16 cellular contexts compared by ENCODE assay signal in the genomic region with DNA sequence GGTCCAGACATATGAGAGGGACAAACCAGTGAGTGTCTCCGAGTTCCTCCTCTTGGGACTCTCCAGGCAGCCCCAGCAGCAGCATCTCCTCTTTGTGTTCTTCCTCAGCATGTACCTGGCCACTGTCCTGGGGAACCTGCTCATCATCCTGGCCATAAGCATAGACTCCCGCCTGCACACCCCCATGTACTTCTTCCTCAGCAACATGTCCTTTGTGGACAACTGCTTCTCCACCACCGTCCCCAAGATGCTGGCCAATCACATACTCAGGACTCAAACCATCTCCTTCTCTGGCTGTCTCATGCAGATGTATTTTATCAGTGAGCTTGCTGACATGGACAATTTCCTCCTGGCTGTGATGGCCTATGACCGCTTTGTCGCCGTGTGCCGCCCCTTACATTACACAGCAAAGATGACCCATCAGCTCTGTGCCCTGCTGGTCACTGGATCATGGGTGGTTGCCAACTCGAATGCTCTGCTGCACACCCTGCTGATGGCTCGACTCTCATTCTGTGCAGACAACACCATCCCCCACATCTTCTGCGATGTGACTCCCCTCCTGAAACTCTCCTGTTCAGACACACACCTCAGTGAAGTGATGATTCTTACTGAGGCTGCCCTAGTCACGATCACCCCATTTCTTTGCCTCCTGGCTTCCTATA. TPM values are rescaled to one million over a fixed set of nuclear protein-coding genes. Genes with fewer than 3 reads are reported as not detected.
DNase-seq lines count a peak whose midpoint lies in the region; ATAC-seq and TF ChIP-seq lines count a peak whose summit lies in the region.
"Had no signal": no experiment of that assay in that cellular context is flagged by ENCODE, and none has a peak within 500 bp of the region (broad histone marks: within the 10 kb centered on the region; RNA-seq: fewer than 3 reads in every experiment).

No MANE protein-coding gene starts in this region.

- peak overlapping the region in 1 of 2 experiments; percentile 21; a peak in 1 of 4 replicates for H3K4me3 ChIP-seq in DND-41 (ENCODE audit: low read depth in 1 of 2, low read length in 2 of 2)
- peak overlapping the region; percentile 31 for H3K4me3 ChIP-seq in OCI-LY7 (ENCODE audit: low read depth, low read length, poor library complexity, severe bottlenecking)
- peak overlapping the region in 1 of 2 experiments; percentile 24 for H3K4me3 ChIP-seq in neutrophil (ENCODE audit: low read depth in 1 of 2, low read length in 1 of 2)
- H3K4me3 ChIP-seq: GM23248, PC-9, sigmoid colon had no signal

- CTCF ChIA-PET in OCI-LY7 (lab: Charles Lee; ENCODE audit: unreplicated experiment) = no interaction called here

- peak overlapping the region; percentile 78 for H3K4me3 Mint-ChIP-seq in activated T-helper 17 cell treated with anti-CD3 and anti-CD28 coated beads, Interleukin-2, amount 50 U/mL, for 72 hours
- H3K4me3 Mint-ChIP-seq: neural crest cell had no signal

- peaks cover 15% of the 10 kb centered on the region for H3K9me3 Mint-ChIP-seq in activated T-helper 17 cell treated with anti-CD3 and anti-CD28 coated beads, Interleukin-2, amount 50 U/mL, for 72 hours

- peaks cover 16% of the 10 kb centered on the region for H3K36me3 Mint-ChIP-seq in activated T-helper 17 cell treated with anti-CD3 and anti-CD28 coated beads, Interleukin-2, amount 50 U/mL, for 72 hours (ENCODE audit: low read depth)

- H3K36me3 ChIP-seq in DND-41 (ENCODE audit: insufficient read depth, low read length) = no peaks in the 10 kb centered on the region
- H3K36me3 ChIP-seq in OCI-LY7 (ENCODE audit: insufficient read depth, low read length) = no peaks in the 10 kb centered on the region
- H3K36me3 ChIP-seq in neutrophil = no peaks in the 10 kb centered on the region
- H3K36me3 ChIP-seq: sigmoid colon had no signal

- H3K4me2 ChIP-seq in DND-41 (ENCODE audit: insufficient read depth, low read length) (peak overlapping the region; percentile 33), OCI-LY7 (ENCODE audit: low read length) (peak overlapping the region; percentile 71)
- H3K4me2 ChIP-seq: PC-9 had no signal

- no peaks in the 10 kb centered on the region for H3K27me3 Mint-ChIP-seq in activated T-helper 17 cell treated with anti-CD3 and anti-CD28 coated beads, Interleukin-2, amount 50 U/mL, for 72 hours

- peak overlapping the region; percentile 34 for H3K9ac ChIP-seq in DND-41 (ENCODE audit: low read depth, low read length)
- H3K9ac ChIP-seq: GM23248 had no signal

- peak overlapping the region; percentile 81 for H3K27ac ChIP-seq in DND-41 (ENCODE audit: low read length)
- H3K27ac ChIP-seq in OCI-LY7 (ENCODE audit: low read depth, low read length, poor library complexity, severe bottlenecking) = peak overlapping the region; percentile 55
- peak overlapping the region; percentile 87 for H3K27ac ChIP-seq in neutrophil
- H3K27ac ChIP-seq: GM23248, PC-9, sigmoid colon had no signal

- no peaks in the 10 kb centered on the region for H3K9me2 ChIP-seq in OCI-LY7 (ENCODE audit: insufficient read depth, low read length)

- no peak for DNase-seq in DND-41
- no peak for DNase-seq in OCI-LY7 (ENCODE audit: low spot score)
- DNase-seq in islet precursor cell = no peak
- no peak for DNase-seq in effector CD4-positive, alpha-beta T cell
- DNase-seq: GM23248, NCI-H1436, PC-9, sigmoid colon had no signal

- H4K20me1 ChIP-seq in DND-41 (ENCODE audit: insufficient read depth, low read length) = no peaks in the 10 kb centered on the region
- no peaks in the 10 kb centered on the region for H4K20me1 ChIP-seq in OCI-LY7 (ENCODE audit: insufficient read depth, low read length)

- H3K79me2 ChIP-seq in DND-41 (ENCODE audit: insufficient read depth, low read length) (no peaks in the 10 kb centered on the region), OCI-LY7 (ENCODE audit: insufficient read depth, low read depth, low read length) (no peaks in the 10 kb centered on the region)

- H3K4me1 ChIP-seq in DND-41 (ENCODE audit: insufficient read depth, low read length) (peaks cover 30% of the 10 kb centered on the region), OCI-LY7 (ENCODE audit: insufficient read depth, low read length, poor library complexity, severe bottlenecking) (peaks cover 31% of the 10 kb centered on the region), neutrophil (ENCODE audit: control insufficient read depth in 1 of 2, insufficient read depth in 1 of 2, low read depth in 1 of 2, low read length in 1 of 2) (peaks cover 47% of the 10 kb centered on the region in 2 experiments)
- H3K4me1 ChIP-seq: sigmoid colon had no signal

- peaks cover 28% of the 10 kb centered on the region for H3K4me1 Mint-ChIP-seq in activated T-helper 17 cell treated with anti-CD3 and anti-CD28 coated beads, Interleukin-2, amount 50 U/mL, for 72 hours
- H3K4me1 Mint-ChIP-seq: neural crest cell had no signal

- intact Hi-C loops in OCI-LY7 (cut with micrococcal nuclease; ENCODE audit: unreplicated experiment) = no loop called here

- H2AFZ ChIP-seq in DND-41 (ENCODE audit: low read depth, low read length) = peak overlapping the region; percentile 63
- peak overlapping the region; percentile 89 for H2AFZ ChIP-seq in OCI-LY7 (ENCODE audit: low read length)
- H2AFZ ChIP-seq: GM23248, PC-9 had no signal

- ATAC-seq in DND-41 (ENCODE audit: insufficient read depth, low read depth) (no peak), HG03280 (IDR thresholded peaks at IDR 0.05; ENCODE audit: unreplicated experiment) (no peak), GM21619 (IDR thresholded peaks at IDR 0.05; ENCODE audit: unreplicated experiment) (no peak)
- peak; percentile 63 for ATAC-seq in activated T-helper 17 cell treated with anti-CD3 and anti-CD28 coated beads, Interleukin-2, amount 50 U/mL, for 72 hours (replicated peaks)

- H3K27me3 ChIP-seq in DND-41 (ENCODE audit: insufficient read depth, low read length, poor library complexity) (no peaks in the 10 kb centered on the region), neutrophil (peaks cover 19% of the 10 kb centered on the region)
- H3K27me3 ChIP-seq: sigmoid colon had no signal

- H3K9me3 ChIP-seq in DND-41 (ENCODE audit: insufficient read depth, low read length, severe bottlenecking) (no peaks in the 10 kb centered on the region), OCI-LY7 (ENCODE audit: low read length) (no peaks in the 10 kb centered on the region), neutrophil (no peaks in the 10 kb centered on the region)

- no peak for TF ChIP-seq CTCF in DND-41 (IDR thresholded peaks at IDR 0.05; ENCODE audit: borderline replicate concordance, extremely low read depth, low read length, poor library complexity, severe bottlenecking)
- no peak for TF ChIP-seq CTCF in OCI-LY7 (conservative IDR thresholded peaks at IDR 0.05; ENCODE audit: low read length)
- TF ChIP-seq CTCF in neutrophil (IDR thresholded peaks at IDR 0.05) = no peak

- H3K27ac Mint-ChIP-seq in activated T-helper 17 cell treated with anti-CD3 and anti-CD28 coated beads, Interleukin-2, amount 50 U/mL, for 72 hours = peak overlapping the region; percentile 97

- no TSS peak for BruUV-seq in OCI-LY7 (replicated peaks; lab: Mats Ljungman, UMichigan)

- POLR2A ChIA-PET in OCI-LY7 (lab: Charles Lee) = no interaction called here

RNA-seq across cellular contexts. Expression of a gene that starts 19.2 kb away (rescaled TPM):
- 19.8 and 26.2 TPM in 2 replicates for total RNA-seq in OCI-LY7 (2014; rRNA removed; shearing (Covaris generic))
- total RNA-seq in OCI-LY7 (2022) = 13.9 TPM in 2 replicates
- total RNA-seq in activated T-helper 17 cell treated with anti-CD3 and anti-CD28 coated beads, Interleukin-2, amount 50 U/mL, for 72 hours = 10 to 100 TPM; 14.6 to 23.2 TPM

RNA-seq across cellular contexts. Expression of a gene that starts 27.7 kb away (rescaled TPM):
- total RNA-seq in OCI-LY7 (2014; rRNA removed; shearing (Covaris generic)) = not detected in 2 replicates
- total RNA-seq in OCI-LY7 (2022) = not detected in 2 replicates
- total RNA-seq in activated T-helper 17 cell treated with anti-CD3 and anti-CD28 coated beads, Interleukin-2, amount 50 U/mL, for 72 hours = under 1 TPM in 1 of 2 donors, not detected in 1; 0.37 TPM
- total RNA-seq: dermis microvascular lymphatic vessel endothelial cell, GM23248, liver, sigmoid colon, subcutaneous adipose tissue had no signal

RNA-seq across cellular contexts. Expression of a gene that starts 40.7 kb away (rescaled TPM):
- 0.57 TPM in 1 of 2 replicates, not detected in the other for total RNA-seq in OCI-LY7 (2014; rRNA removed; shearing (Covaris generic))
- total RNA-seq in OCI-LY7 (2022) = 0.27 TPM in 1 of 2 replicates, not detected in the other
- total RNA-seq in activated T-helper 17 cell treated with anti-CD3 and anti-CD28 coated beads, Interleukin-2, amount 50 U/mL, for 72 hours = under 1 TPM in 1 of 2 donors, not detected in 1; 0.11 TPM
- total RNA-seq: dermis microvascular lymphatic vessel endothelial cell, GM23248, neural crest cell, PC-9 had no signal
